Comparison of ENCODE assay signal across 30 cellular contexts in the genomic region with DNA sequence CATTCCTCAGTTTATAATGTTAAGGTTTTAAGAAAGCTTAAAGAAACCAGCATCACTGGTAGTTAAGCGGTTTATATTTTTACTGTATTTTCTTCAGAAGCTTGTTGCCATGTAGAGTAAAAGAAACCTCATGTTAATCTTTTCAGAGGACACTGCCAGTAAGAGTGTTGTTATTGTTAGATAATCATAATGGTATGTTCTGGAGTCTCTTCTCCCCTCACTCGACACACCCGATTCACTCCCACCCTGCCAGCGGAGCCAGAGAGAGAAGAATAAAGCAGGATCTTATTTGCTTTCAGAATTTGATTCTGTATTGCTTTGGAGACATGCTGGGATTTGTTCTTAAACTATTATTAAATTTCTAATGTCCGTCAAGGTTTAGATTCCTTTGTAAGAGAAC.
DNase-seq lines count a peak whose midpoint lies in the region; ATAC-seq, FAIRE-seq and TF ChIP-seq lines count a peak whose summit lies in the region.
"Had no signal": no experiment of that assay in that cellular context is flagged by ENCODE, and none has a peak within 500 bp of the region (broad histone marks: within the 10 kb centered on the region; RNA-seq: fewer than 3 reads in every experiment).

No MANE protein-coding gene starts in this region.

- no peaks in the 10 kb centered on the region for H3K36me3 ChIP-seq in astrocyte (ENCODE audit: insufficient read depth, low read length)
- H3K36me3 ChIP-seq in hepatocyte (replicated peaks; ENCODE audit: insufficient read depth, low read depth) = no peaks in the 10 kb centered on the region
- no peaks in the 10 kb centered on the region for H3K36me3 ChIP-seq in smooth muscle cell (ENCODE audit: low read depth)
- H3K36me3 ChIP-seq: esophagus squamous epithelium, lower lobe of right lung, neural progenitor cell had no signal

- FAIRE-seq in astrocyte (lab: Jason Lieb, UNC) = no peak
- FAIRE-seq: kidney had no signal

- H3K4me1 ChIP-seq in astrocyte (ENCODE audit: insufficient read depth, low read length) (peaks cover 55% of the 10 kb centered on the region), hepatocyte (ENCODE audit: insufficient read depth) (peaks cover 14% of the 10 kb centered on the region), smooth muscle cell (ENCODE audit: low read depth) (peaks cover 37% of the 10 kb centered on the region)
- H3K4me1 ChIP-seq: Caco-2 had no signal

- H3K36me3 Mint-ChIP-seq in HFFc6 (ENCODE audit: low read depth) = peaks cover 11% of the 10 kb centered on the region; the same call in 1 of the 2 replicates
- H3K36me3 Mint-ChIP-seq in astrocyte (ENCODE audit: low read depth, unreplicated experiment) = peaks cover 5% of the 10 kb centered on the region
- H3K36me3 Mint-ChIP-seq: activated CD4-positive, alpha-beta memory T cell treated with anti-CD3 and anti-CD28 coated beads for 36 hours; neural progenitor cell had no signal

- DNase-seq in HFFc6 (no peak), astrocyte (ENCODE audit: low read depth) (no peak), hepatocyte (ENCODE audit: low spot score) (no peak), smooth muscle cell (lab: John Stamatoyannopoulos, UW; ENCODE audit: unreplicated experiment) (no peak), DMS153 (lab: John Stamatoyannopoulos, UW) (no peak), MV-4-11 (lab: John Stamatoyannopoulos, UW) (no peak)
- DNase-seq in stimulated activated CD4-positive, alpha-beta T cell treated with anti-CD3 and anti-CD28 coated beads, Interleukin-4, amount 100 ng/mL, for 24 hours = no peak
- DNase-seq: activated CD4-positive, alpha-beta memory T cell treated with anti-CD3 and anti-CD28 coated beads for 36 hours; activated CD8-positive, alpha-beta memory T cell treated with anti-CD3 and anti-CD28 coated beads, Interleukin-2, amount 50 U/mL, for 4 hours; activated naive CD4-positive, alpha-beta T cell treated with anti-CD3 and anti-CD28 coated beads, Interleukin-2, amount 50 U/mL, for 16 hours; amygdala; C1 segment of cervical spinal cord; Caco-2; central memory CD4-positive, alpha-beta T cell; dermis blood vessel endothelial cell; DND-41; esophagus squamous epithelium; kidney; lower lobe of right lung; NCI-H1092; NCI-H1694 treated with DMSO at 0.1 percent for 48 hours; SK-N-SH; stimulated activated CD4-positive, alpha-beta T cell treated with anti-CD3 and anti-CD28 coated beads, Interleukin-2, amount 100 ng/mL, for 24 hours; substantia nigra; T-helper 17 cell had no signal

- H3K4me3 ChIP-seq in astrocyte (ENCODE audit: insufficient read depth, low read depth, low read length) (no peak overlapping the region), hepatocyte (no peak overlapping the region), smooth muscle cell (no peak overlapping the region)
- H3K4me3 ChIP-seq: esophagus squamous epithelium, lower lobe of right lung, neural progenitor cell had no signal

- H3K27me3 Mint-ChIP-seq in HFFc6 (ENCODE audit: insufficient read depth) (peaks cover 6% of the 10 kb centered on the region), astrocyte (ENCODE audit: low read depth, unreplicated experiment) (no peaks in the 10 kb centered on the region)

- H3K79me2 ChIP-seq in astrocyte (ENCODE audit: insufficient read depth, low read length) (peaks cover 37% of the 10 kb centered on the region), hepatocyte (peaks cover 14% of the 10 kb centered on the region), smooth muscle cell (ENCODE audit: low read depth) (peaks cover 48% of the 10 kb centered on the region)

- H3K4me1 Mint-ChIP-seq in HFFc6 (ENCODE audit: low read depth) (peaks cover 97% of the 10 kb centered on the region), astrocyte (ENCODE audit: low read depth, unreplicated experiment) (peaks cover 77% of the 10 kb centered on the region)

- H4K20me1 ChIP-seq in astrocyte (ENCODE audit: insufficient read depth, low read length) (no peaks in the 10 kb centered on the region), hepatocyte (ENCODE audit: insufficient read depth, poor library complexity, severe bottlenecking) (no peaks in the 10 kb centered on the region), smooth muscle cell (ENCODE audit: low read depth) (peaks cover 15% of the 10 kb centered on the region)

- H3K9me3 Mint-ChIP-seq in HFFc6 = no peaks in the 10 kb centered on the region
- peaks cover 1% of the 10 kb centered on the region for H3K9me3 Mint-ChIP-seq in astrocyte (ENCODE audit: unreplicated experiment)
- H3K9me3 Mint-ChIP-seq: activated CD4-positive, alpha-beta memory T cell treated with anti-CD3 and anti-CD28 coated beads for 36 hours; neural progenitor cell had no signal

- TF ChIP-seq CTCF in HFFc6 (IDR thresholded peaks at IDR 0.05) (no peak), astrocyte (IDR thresholded peaks at IDR 0.05; ENCODE audit: insufficient read depth, low read depth, low read length) (no peak), hepatocyte (IDR thresholded peaks at IDR 0.05; ENCODE audit: poor library complexity) (no peak), smooth muscle cell (IDR thresholded peaks at IDR 0.05; ENCODE audit: borderline replicate concordance, insufficient read depth, poor library complexity, severe bottlenecking) (no peak)

- H3K27ac ChIP-seq in astrocyte (ENCODE audit: low read depth, low read length) = no peak overlapping the region
- H3K27ac ChIP-seq in hepatocyte = peak overlapping the region; percentile 4
- peak overlapping the region; percentile 81 for H3K27ac ChIP-seq in smooth muscle cell (ENCODE audit: low read depth)
- H3K27ac ChIP-seq: lower lobe of right lung, neural progenitor cell, RWPE1 had no signal

- no peak overlapping the region for H3K4me2 ChIP-seq in astrocyte (ENCODE audit: low read length)
- no peak overlapping the region for H3K4me2 ChIP-seq in hepatocyte
- H3K4me2 ChIP-seq in smooth muscle cell = peak overlapping the region; percentile 27
- H3K4me2 ChIP-seq: neural progenitor cell, SK-N-SH had no signal

- WGBS in hepatocyte (ENCODE audit: low lambda C conversion rate, missing lambda C conversion rate) = 80% methylated on average over 5 of the region's 5 CpGs
- 65% methylated on average over 5 of the region's 5 CpGs for WGBS in smooth muscle cell (ENCODE audit: low lambda C conversion rate)

- H3K4me3 Mint-ChIP-seq in HFFc6 = no peak overlapping the region
- H3K4me3 Mint-ChIP-seq in astrocyte (ENCODE audit: unreplicated experiment) = no peak overlapping the region
- H3K4me3 Mint-ChIP-seq: activated CD4-positive, alpha-beta memory T cell treated with anti-CD3 and anti-CD28 coated beads for 36 hours; neural progenitor cell; T-helper 17 cell had no signal

- no peak overlapping the region for H3K9ac ChIP-seq in astrocyte (ENCODE audit: low read length)
- peak overlapping the region; percentile 29 for H3K9ac ChIP-seq in smooth muscle cell (ENCODE audit: low read depth)
- H3K9ac ChIP-seq: neural progenitor cell, SK-N-SH had no signal

- H3K9me2 ChIP-seq in hepatocyte (replicated peaks; ENCODE audit: insufficient read depth) = no peaks in the 10 kb centered on the region
- H3K9me2 ChIP-seq: SK-N-SH had no signal

- H3K27me3 ChIP-seq in astrocyte (ENCODE audit: insufficient read depth, low read length) (no peaks in the 10 kb centered on the region), hepatocyte (no peaks in the 10 kb centered on the region), smooth muscle cell (ENCODE audit: low read depth) (no peaks in the 10 kb centered on the region)
- H3K27me3 ChIP-seq: neural progenitor cell had no signal

- no peak for ATAC-seq in HG02798 (IDR thresholded peaks at IDR 0.05; ENCODE audit: poor library complexity, unreplicated experiment)
- ATAC-seq: activated CD4-positive, CD25-positive, alpha-beta regulatory T cell treated with anti-CD3 and anti-CD28 coated beads, Interleukin-2, amount 50 U/mL, for 24 hours; lower lobe of right lung; T-helper 17 cell had no signal

- H3K9me3 ChIP-seq in astrocyte (ENCODE audit: insufficient read depth, low read depth, low read length) (no peaks in the 10 kb centered on the region), hepatocyte (ENCODE audit: low read depth) (no peaks in the 10 kb centered on the region), smooth muscle cell (replicated peaks; ENCODE audit: low read depth) (no peaks in the 10 kb centered on the region)
- H3K9me3 ChIP-seq: Caco-2, esophagus squamous epithelium, lower lobe of right lung, SK-N-SH had no signal

- peaks cover 37% of the 10 kb centered on the region for H3F3A ChIP-seq in smooth muscle cell (ENCODE audit: low read depth)

- peak overlapping the region; percentile 62 for H3K27ac Mint-ChIP-seq in HFFc6
- H3K27ac Mint-ChIP-seq in astrocyte (ENCODE audit: unreplicated experiment) = peak overlapping the region; percentile 84
- H3K27ac Mint-ChIP-seq: activated CD4-positive, alpha-beta memory T cell treated with anti-CD3 and anti-CD28 coated beads for 36 hours; neural progenitor cell; progenitor cell of endocrine pancreas; T-helper 17 cell had no signal

- H2AFZ ChIP-seq in astrocyte (ENCODE audit: low read depth, low read length) (no peak overlapping the region), hepatocyte (no peak overlapping the region), smooth muscle cell (ENCODE audit: low read depth) (no peak overlapping the region)
- H2AFZ ChIP-seq: neural progenitor cell had no signal
